16 cellular contexts compared by ENCODE assay signal in the genomic region with DNA sequence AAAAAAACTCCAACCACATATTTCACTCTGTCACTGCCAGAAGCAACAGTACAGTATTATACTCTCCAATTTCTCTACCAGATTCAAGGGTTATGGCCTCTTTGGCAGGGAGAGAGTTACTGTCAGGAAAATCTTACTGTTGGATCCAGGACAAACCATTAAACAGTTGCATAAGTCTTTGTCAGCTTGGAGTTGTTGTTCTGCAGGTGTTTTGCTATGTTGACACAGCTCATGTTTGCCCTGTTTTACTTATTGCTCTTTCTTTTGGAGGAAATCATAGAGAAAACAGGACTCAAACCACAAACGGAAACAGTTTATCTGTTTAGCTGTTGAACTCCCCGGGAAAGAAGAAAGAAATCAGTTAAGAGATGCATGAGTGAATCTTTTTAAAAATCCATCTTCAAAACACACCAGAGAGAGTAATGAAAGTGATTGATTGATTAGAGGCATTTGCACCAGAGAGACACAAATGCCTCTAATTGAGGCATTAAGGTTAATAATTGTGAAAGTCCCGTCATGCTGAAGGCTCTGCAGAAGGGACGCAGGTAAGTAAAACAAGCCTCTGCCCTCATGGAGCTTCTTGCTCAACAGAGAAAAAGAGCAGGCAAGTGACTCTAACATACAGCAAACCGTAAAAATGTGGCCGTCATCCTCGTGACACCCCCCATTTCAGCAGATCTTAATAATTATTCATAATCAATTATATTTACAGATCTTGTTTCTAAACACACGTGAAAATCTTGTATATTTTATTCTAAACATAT. TPM values are rescaled to one million over a fixed set of nuclear protein-coding genes. Genes with fewer than 3 reads are reported as not detected.
DNase-seq lines count a peak whose midpoint lies in the region; ATAC-seq and TF ChIP-seq lines count a peak whose summit lies in the region.
"Had no signal": no experiment of that assay in that cellular context is flagged by ENCODE, and none has a peak within 500 bp of the region (broad histone marks: within the 10 kb centered on the region; RNA-seq: fewer than 3 reads in every experiment).

No MANE protein-coding gene starts in this region.

- WGBS in mesenchymal stem cell = 67% methylated on average over 2 of the region's 8 CpGs

- H3K36me3 Mint-ChIP-seq in effector memory CD8-positive, alpha-beta T cell (ENCODE audit: insufficient read depth) = no peaks in the 10 kb centered on the region
- H3K36me3 Mint-ChIP-seq in activated naive CD8-positive, alpha-beta T cell treated with anti-CD3 and anti-CD28 coated beads, Interleukin-2, amount 50 U/mL, for 24 hours (ENCODE audit: low read depth) = no peaks in the 10 kb centered on the region
- H3K36me3 Mint-ChIP-seq: stimulated activated effector memory CD8-positive, alpha-beta T cell treated with anti-CD3 and anti-CD28 coated beads, Interleukin-12 subunit alpha, Interleukin-12 subunit beta, amount 100 ng/mL, for 72 hours had no signal

- H3K27ac Mint-ChIP-seq in effector memory CD8-positive, alpha-beta T cell = no peak overlapping the region
- no peak overlapping the region for H3K27ac Mint-ChIP-seq in activated naive CD8-positive, alpha-beta T cell treated with anti-CD3 and anti-CD28 coated beads, Interleukin-2, amount 50 U/mL, for 24 hours
- H3K27ac Mint-ChIP-seq: activated T-cell treated with anti-CD3 and anti-CD28 coated beads, Interleukin-2, amount 50 U/mL, for 72 hours; nephron progenitor cell; stimulated activated effector memory CD8-positive, alpha-beta T cell treated with anti-CD3 and anti-CD28 coated beads, Interleukin-12 subunit alpha, Interleukin-12 subunit beta, amount 100 ng/mL, for 72 hours had no signal

- H3K9ac ChIP-seq in mesenchymal stem cell (ENCODE audit: low read length) = no peak overlapping the region

- no peak overlapping the region for H2BK12ac ChIP-seq in mesenchymal stem cell (ENCODE audit: low read length in 2 of 2)

- peaks cover 3% of the 10 kb centered on the region for H3K4me1 ChIP-seq in mesenchymal stem cell (ENCODE audit: control insufficient read depth, insufficient read depth, low read depth, low read length)

- H3K36me3 ChIP-seq in mesenchymal stem cell (ENCODE audit: control insufficient read depth in 1 of 2, insufficient read depth in 2 of 2, low read depth in 1 of 2, low read length in 2 of 2) = no peaks in the 10 kb centered on the region
- H3K36me3 ChIP-seq: esophagus muscularis mucosa had no signal

- no peak overlapping the region for H2BK120ac ChIP-seq in mesenchymal stem cell (ENCODE audit: low read depth, low read length)

- ATAC-seq in effector memory CD8-positive, alpha-beta T cell (replicated peaks) = no peak
- ATAC-seq in GM21737 (IDR thresholded peaks at IDR 0.05; ENCODE audit: unreplicated experiment) = no peak
- no peak for ATAC-seq in activated naive CD8-positive, alpha-beta T cell treated with anti-CD3 and anti-CD28 coated beads, Interleukin-2, amount 50 U/mL, for 24 hours
- ATAC-seq: activated T-cell treated with anti-CD3 and anti-CD28 coated beads, Interleukin-2, amount 50 U/mL, for 72 hours; stimulated activated effector memory CD8-positive, alpha-beta T cell treated with anti-CD3 and anti-CD28 coated beads, Interleukin-12 subunit alpha, Interleukin-12 subunit beta, amount 100 ng/mL, for 72 hours had no signal

- H3K9me3 ChIP-seq in mesenchymal stem cell (ENCODE audit: control insufficient read depth, low read length) = no peaks in the 10 kb centered on the region
- H3K9me3 ChIP-seq: body of pancreas, esophagus muscularis mucosa had no signal

- intact Hi-C loops in posterior cingulate gyrus (cut with DNase I) = no loop called here

- DNase-seq in AG10803 (ENCODE audit: low read depth) = peak; percentile 59
- peak; percentile 83 for DNase-seq in Jurkat, Clone E6-1 (ENCODE audit: low read depth, low spot score)
- peak; percentile 10 for DNase-seq in brain pericyte (ENCODE audit: low read depth, low spot score)
- DNase-seq in mesenchymal stem cell = peak; percentile 28
- DNase-seq in effector memory CD8-positive, alpha-beta T cell = no peak
- no peak for DNase-seq in activated naive CD8-positive, alpha-beta T cell treated with anti-CD3 and anti-CD28 coated beads, Interleukin-2, amount 50 U/mL, for 24 hours
- DNase-seq in posterior cingulate gyrus = no peak
- DNase-seq: activated T-cell treated with anti-CD3 and anti-CD28 coated beads, Interleukin-2, amount 50 U/mL, for 72 hours; AML-193; NCI-H1048; NCI-H526; nephron progenitor cell had no signal

- no peaks in the 10 kb centered on the region for H3K4me1 Mint-ChIP-seq in effector memory CD8-positive, alpha-beta T cell (ENCODE audit: low read depth in 2 of 2)
- no peaks in the 10 kb centered on the region for H3K4me1 Mint-ChIP-seq in activated naive CD8-positive, alpha-beta T cell treated with anti-CD3 and anti-CD28 coated beads, Interleukin-2, amount 50 U/mL, for 24 hours
- H3K4me1 Mint-ChIP-seq: nephron progenitor cell; stimulated activated effector memory CD8-positive, alpha-beta T cell treated with anti-CD3 and anti-CD28 coated beads, Interleukin-12 subunit alpha, Interleukin-12 subunit beta, amount 100 ng/mL, for 72 hours had no signal

- no peak overlapping the region for H3K18ac ChIP-seq in mesenchymal stem cell (ENCODE audit: low read depth in 1 of 2, low read length in 2 of 2)

- H4K8ac ChIP-seq in mesenchymal stem cell (ENCODE audit: low read length) = no peak overlapping the region

- H3K9me3 Mint-ChIP-seq in effector memory CD8-positive, alpha-beta T cell = no peaks in the 10 kb centered on the region
- H3K9me3 Mint-ChIP-seq in activated naive CD8-positive, alpha-beta T cell treated with anti-CD3 and anti-CD28 coated beads, Interleukin-2, amount 50 U/mL, for 24 hours = peaks cover 18% of the 10 kb centered on the region
- H3K9me3 Mint-ChIP-seq: stimulated activated effector memory CD8-positive, alpha-beta T cell treated with anti-CD3 and anti-CD28 coated beads, Interleukin-12 subunit alpha, Interleukin-12 subunit beta, amount 100 ng/mL, for 72 hours had no signal

- H4K91ac ChIP-seq in mesenchymal stem cell (ENCODE audit: low read length) = no peak overlapping the region

- H3K27me3 ChIP-seq in mesenchymal stem cell (ENCODE audit: control insufficient read depth in 1 of 2, insufficient read depth in 1 of 2, low read length in 2 of 2) = no peaks in the 10 kb centered on the region
- H3K27me3 ChIP-seq: body of pancreas, esophagus muscularis mucosa had no signal

- H2BK15ac ChIP-seq in mesenchymal stem cell (ENCODE audit: low read depth, poor library complexity, severe bottlenecking) = no peak overlapping the region

- H3K4me3 ChIP-seq in AG10803 (ENCODE audit: low read length) (no peak overlapping the region), mesenchymal stem cell (ENCODE audit: insufficient read depth in 1 of 2, low read depth in 1 of 2, low read length in 2 of 2) (no peak overlapping the region)
- H3K4me3 ChIP-seq in Jurkat, Clone E6-1 (ENCODE audit: low read length) = no peak overlapping the region; the same call in 1 of the 2 replicates
- H3K4me3 ChIP-seq: body of pancreas, esophagus muscularis mucosa had no signal

- TF ChIP-seq CTCF in AG10803 (conservative IDR thresholded peaks at IDR 0.05; ENCODE audit: low read length) = no peak

- H3K14ac ChIP-seq in mesenchymal stem cell (ENCODE audit: low read length in 2 of 2) = no peak overlapping the region

- peak overlapping the region; percentile 5 for H3K4me2 ChIP-seq in mesenchymal stem cell (ENCODE audit: low read length, poor library complexity, severe bottlenecking)

- no peak overlapping the region for H3K23ac ChIP-seq in mesenchymal stem cell (ENCODE audit: low read length in 2 of 2)

- H3K27ac ChIP-seq in mesenchymal stem cell (ENCODE audit: low read length, poor library complexity, severe bottlenecking) = peak overlapping the region; percentile 68
- H3K27ac ChIP-seq: esophagus muscularis mucosa had no signal

- no peak overlapping the region for H2AFZ ChIP-seq in mesenchymal stem cell (ENCODE audit: low read depth, low read length)

- H3K79me1 ChIP-seq in mesenchymal stem cell (replicated peaks; ENCODE audit: low read length, poor library complexity, severe bottlenecking) = no peaks in the 10 kb centered on the region

- H2AK5ac ChIP-seq in mesenchymal stem cell (ENCODE audit: low read length, severe bottlenecking) = no peak overlapping the region

- no peaks in the 10 kb centered on the region for H3K27me3 Mint-ChIP-seq in effector memory CD8-positive, alpha-beta T cell
- no peaks in the 10 kb centered on the region for H3K27me3 Mint-ChIP-seq in activated naive CD8-positive, alpha-beta T cell treated with anti-CD3 and anti-CD28 coated beads, Interleukin-2, amount 50 U/mL, for 24 hours

- H3K4ac ChIP-seq in mesenchymal stem cell (ENCODE audit: low read depth in 1 of 2, low read length in 2 of 2) = no peak overlapping the region

- no peak overlapping the region for H3K4me3 Mint-ChIP-seq in effector memory CD8-positive, alpha-beta T cell
- no peak overlapping the region for H3K4me3 Mint-ChIP-seq in activated naive CD8-positive, alpha-beta T cell treated with anti-CD3 and anti-CD28 coated beads, Interleukin-2, amount 50 U/mL, for 24 hours
- H3K4me3 Mint-ChIP-seq: activated T-cell treated with anti-CD3 and anti-CD28 coated beads, Interleukin-2, amount 50 U/mL, for 72 hours; nephron progenitor cell; stimulated activated effector memory CD8-positive, alpha-beta T cell treated with anti-CD3 and anti-CD28 coated beads, Interleukin-12 subunit alpha, Interleukin-12 subunit beta, amount 100 ng/mL, for 72 hours had no signal

- H2BK5ac ChIP-seq in mesenchymal stem cell (ENCODE audit: low read depth, low read length, poor library complexity, severe bottlenecking) = no peak overlapping the region

RNA-seq across cellular contexts. Expression of a gene that starts 38.7 kb away (rescaled TPM):
- 17.7 TPM for polyA plus RNA-seq in Jurkat, Clone E6-1 (2012; ENCODE audit: insufficient read depth, insufficient read length)
- polyA plus RNA-seq in mesenchymal stem cell (2013, experiment 1 of 2) = 36.6 TPM
- 35.0 TPM for polyA plus RNA-seq in mesenchymal stem cell (2013, experiment 2 of 2)

Comparison
In these comparisons a context has a peak if more than half of its experiments do, and no peak if none do; other contexts are left out.
1. DNase-seq: peak in AG10803 (single experiment), Jurkat, Clone E6-1 (single experiment), brain pericyte (single experiment) and mesenchymal stem cell (single experiment); none in effector memory CD8-positive, alpha-beta T cell (0 of 3), activated naive CD8-positive, alpha-beta T cell treated with anti-CD3 and anti-CD28 coated beads, Interleukin-2, amount 50 U/mL, for 24 hours (single experiment) and posterior cingulate gyrus (0 of 10).